13 cellular contexts compared by ENCODE assay signal in genomic region chr3:23953523-23953922, GRCh38. TPM values are rescaled to one million over a fixed set of nuclear protein-coding genes. Genes with fewer than 3 reads are reported as not detected.
DNase-seq lines count a peak whose midpoint lies in the region; ATAC-seq and TF ChIP-seq lines count a peak whose summit lies in the region.
"Had no signal": no experiment of that assay in that cellular context is flagged by ENCODE, and none has a peak within 500 bp of the region (broad histone marks: within the 10 kb centered on the region; RNA-seq: fewer than 3 reads in every experiment).

No MANE protein-coding gene starts in this region.

- DNase-seq in activated T-cell treated with anti-CD3 and anti-CD28 coated beads, Interleukin-2, amount 50 U/mL, for 72 hours = no peak
- no peak for DNase-seq in activated T-cell treated with anti-CD3 and anti-CD28 coated beads, Interleukin-2, amount 50 U/mL, for 24 hours
- DNase-seq in ascending aorta (ENCODE audit: low spot score in 2 of 2) = no peak
- DNase-seq in NOMO-1 treated with dmso at 0.1 percent for 144 hours (lab: John Stamatoyannopoulos, UW; ENCODE audit: unreplicated experiment) = no peak
- no peak for DNase-seq in right atrium auricular region (ENCODE audit: low spot score)
- no peak for DNase-seq in HPDE6-E6E7 (ENCODE audit: extremely low spot score)
- no peak for DNase-seq in NCI-H345 treated with DMSO at 0.1 percent for 48 hours (lab: John Stamatoyannopoulos, UW; ENCODE audit: unreplicated experiment)
- DNase-seq: Calu3, DMS79 treated with DMSO at 0.1 percent for 48 hours, GDM1, NCI-H1048, NCI-H446 had no signal

- peak overlapping the region; percentile 3 for H3K27ac Mint-ChIP-seq in activated T-cell treated with anti-CD3 and anti-CD28 coated beads, Interleukin-2, amount 50 U/mL, for 72 hours
- H3K27ac Mint-ChIP-seq in activated T-cell treated with anti-CD3 and anti-CD28 coated beads, Interleukin-2, amount 50 U/mL, for 24 hours = no peak overlapping the region

- H3K9me3 Mint-ChIP-seq in activated T-cell treated with anti-CD3 and anti-CD28 coated beads, Interleukin-2, amount 50 U/mL, for 72 hours = no peaks in the 10 kb centered on the region
- H3K9me3 Mint-ChIP-seq in activated T-cell treated with anti-CD3 and anti-CD28 coated beads, Interleukin-2, amount 50 U/mL, for 24 hours = no peaks in the 10 kb centered on the region

- H3K27me3 ChIP-seq in ascending aorta = no peaks in the 10 kb centered on the region
- no peaks in the 10 kb centered on the region for H3K27me3 ChIP-seq in muscle layer of duodenum (ENCODE audit: low read depth, low read length)
- H3K27me3 ChIP-seq in right atrium auricular region = no peaks in the 10 kb centered on the region

- H3K4me3 ChIP-seq in ascending aorta (no peak overlapping the region), muscle layer of duodenum (ENCODE audit: low read depth in 1 of 2, low read length in 2 of 2) (no peak overlapping the region), right atrium auricular region (no peak overlapping the region)

- H3K36me3 Mint-ChIP-seq in activated T-cell treated with anti-CD3 and anti-CD28 coated beads, Interleukin-2, amount 50 U/mL, for 72 hours (ENCODE audit: insufficient read depth in 2 of 2) = no peaks in the 10 kb centered on the region
- peaks cover 27% of the 10 kb centered on the region for H3K36me3 Mint-ChIP-seq in activated T-cell treated with anti-CD3 and anti-CD28 coated beads, Interleukin-2, amount 50 U/mL, for 24 hours (ENCODE audit: low read depth)

- peaks cover 61% of the 10 kb centered on the region for H3K4me1 Mint-ChIP-seq in activated T-cell treated with anti-CD3 and anti-CD28 coated beads, Interleukin-2, amount 50 U/mL, for 72 hours (ENCODE audit: low read depth)
- H3K4me1 Mint-ChIP-seq in activated T-cell treated with anti-CD3 and anti-CD28 coated beads, Interleukin-2, amount 50 U/mL, for 24 hours (ENCODE audit: low read depth) = peaks cover 65% of the 10 kb centered on the region

- ATAC-seq in activated T-cell treated with anti-CD3 and anti-CD28 coated beads, Interleukin-2, amount 50 U/mL, for 72 hours (replicated peaks in 1 of 2) = no peak

- no peak overlapping the region for H3K4me3 Mint-ChIP-seq in activated T-cell treated with anti-CD3 and anti-CD28 coated beads, Interleukin-2, amount 50 U/mL, for 72 hours
- H3K4me3 Mint-ChIP-seq in activated T-cell treated with anti-CD3 and anti-CD28 coated beads, Interleukin-2, amount 50 U/mL, for 24 hours = no peak overlapping the region

- no peaks in the 10 kb centered on the region for H3K9me3 ChIP-seq in ascending aorta
- no peaks in the 10 kb centered on the region for H3K9me3 ChIP-seq in muscle layer of duodenum (ENCODE audit: control insufficient read depth in 1 of 2, low read length in 2 of 2)
- no peaks in the 10 kb centered on the region for H3K9me3 ChIP-seq in right atrium auricular region

- H3K4me1 ChIP-seq in ascending aorta = peaks cover 10 to 47% of the 10 kb centered on the region in 2 donors
- H3K4me1 ChIP-seq in muscle layer of duodenum (ENCODE audit: control insufficient read depth in 1 of 2, insufficient read depth in 2 of 2, low read length in 2 of 2) = peaks cover 8 to 24% of the 10 kb centered on the region in 2 donors
- H3K4me1 ChIP-seq in right atrium auricular region = peaks cover 0 to 62% of the 10 kb centered on the region in 2 donors

- no peaks in the 10 kb centered on the region for H3K27me3 Mint-ChIP-seq in activated T-cell treated with anti-CD3 and anti-CD28 coated beads, Interleukin-2, amount 50 U/mL, for 72 hours (ENCODE audit: low read depth)
- H3K27me3 Mint-ChIP-seq in activated T-cell treated with anti-CD3 and anti-CD28 coated beads, Interleukin-2, amount 50 U/mL, for 24 hours = no peaks in the 10 kb centered on the region

- H3K27ac ChIP-seq in ascending aorta (peak overlapping the region; percentile 60 to 95), muscle layer of duodenum (ENCODE audit: low read length) (peak overlapping the region; percentile 12), right atrium auricular region (no peak overlapping the region)

- intact Hi-C loops in ascending aorta (cut with DNase I) = no loop called here

- H3K36me3 ChIP-seq in ascending aorta (peaks cover 8 to 11% of the 10 kb centered on the region in 2 donors), muscle layer of duodenum (ENCODE audit: control insufficient read depth in 1 of 2, insufficient read depth in 2 of 2, low read length in 2 of 2) (peaks cover 7 to 12% of the 10 kb centered on the region in 2 donors), right atrium auricular region (peaks cover 11% of the 10 kb centered on the region)

- no peak for TF ChIP-seq CTCF in ascending aorta (IDR thresholded peaks at IDR 0.05)
- no peak for TF ChIP-seq CTCF in right atrium auricular region (IDR thresholded peaks at IDR 0.05)

RNA-seq across cellular contexts. Expression of gene NR1D2, which starts 8.4 kb away (rescaled TPM):
- total RNA-seq in activated T-cell treated with anti-CD3 and anti-CD28 coated beads, Interleukin-2, amount 50 U/mL, for 72 hours = 1 to 10 TPM; 5.6 to 8.7 TPM
- total RNA-seq in ascending aorta (6.5 TPM), right atrium auricular region (10 to 100 TPM; 15.8 to 27.7 TPM)

RNA-seq across cellular contexts. Expression of gene RPL15, which starts 36.6 kb away (rescaled TPM):
- 1,000 to 10,000 TPM; 2,452 to 2,630 TPM for total RNA-seq in activated T-cell treated with anti-CD3 and anti-CD28 coated beads, Interleukin-2, amount 50 U/mL, for 72 hours
- total RNA-seq in ascending aorta = 1,680 TPM
- total RNA-seq in right atrium auricular region = 1,000 to 10,000 TPM in 1 of 2 donors, 100 to 1,000 TPM in 1; 608 to 1,311 TPM

RNA-seq across cellular contexts. Expression of gene NKIRAS1, which starts 36.7 kb away (rescaled TPM):
- 1 to 10 TPM; 2.5 to 3.6 TPM for total RNA-seq in activated T-cell treated with anti-CD3 and anti-CD28 coated beads, Interleukin-2, amount 50 U/mL, for 72 hours
- total RNA-seq in ascending aorta (8.7 TPM), right atrium auricular region (10 to 100 TPM; 18.4 to 19.8 TPM)

Comparison
In these comparisons a context has a peak if more than half of its experiments do, and no peak if none do; other contexts are left out.
1. H3K27ac ChIP-seq: peak in ascending aorta (2 of 2) and muscle layer of duodenum (single experiment); none in right atrium auricular region (0 of 2).